ENCODE assay signal across 28 cellular contexts in the genomic region with DNA sequence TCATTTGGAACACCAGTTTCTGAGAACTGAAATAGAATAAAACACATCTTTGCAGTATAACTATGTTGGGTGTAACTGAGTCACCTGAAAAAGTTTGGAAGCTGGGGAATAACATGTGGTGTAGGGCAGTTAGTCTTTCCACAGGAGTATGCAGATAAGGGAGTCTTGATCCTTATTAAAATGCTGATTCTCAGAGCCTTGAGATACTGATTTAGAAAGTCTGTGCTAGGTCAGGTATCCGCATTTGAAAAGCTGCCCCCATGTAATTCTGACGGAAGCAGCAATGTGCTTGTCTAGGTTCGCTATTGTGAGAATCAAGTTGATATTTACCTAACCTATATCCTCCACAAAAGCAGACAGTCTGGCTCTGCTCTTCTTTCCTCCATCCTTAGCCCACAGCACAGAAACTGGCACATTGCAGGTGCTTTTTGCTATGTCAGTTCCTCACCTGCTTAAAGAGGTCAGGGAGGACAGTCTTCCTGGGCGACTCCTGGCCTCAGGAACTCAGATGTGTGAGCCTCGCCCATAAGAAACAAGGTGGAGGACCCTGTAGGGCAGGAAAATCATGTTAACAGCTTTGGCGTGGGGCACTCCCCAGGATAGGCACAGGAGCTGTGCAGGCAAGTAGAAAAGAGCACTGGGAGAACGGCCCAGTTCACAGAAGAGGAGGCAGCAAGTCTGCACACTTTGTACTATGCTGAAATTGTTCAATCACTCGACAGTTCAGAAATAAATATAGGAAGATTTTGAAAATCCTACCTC. TPM values are rescaled to one million over a fixed set of nuclear protein-coding genes. Genes with fewer than 3 reads are reported as not detected.
"Had no signal": no experiment of that assay in that cellular context is flagged by ENCODE, and none has a peak within 500 bp of the region (broad histone marks: within the 10 kb centered on the region; RNA-seq: fewer than 3 reads in every experiment).

No MANE protein-coding gene starts in this region.

- FAIRE-seq: endothelial cell of umbilical vein, small intestine had no signal

- H3K4me1 ChIP-seq: colonic mucosa, foreskin keratinocyte, gastroesophageal sphincter, heart right ventricle, neural progenitor cell, parathyroid adenoma, right lobe of liver, transverse colon, vagina had no signal

- H3K27ac Mint-ChIP-seq: dendritic cell treated with granulocyte-macrophage colony-stimulating factor and Interleukin-4, amounts not matched to agents 40 ng/mL and 50 ng/mL, for 4 days; immature natural killer cell; memory B cell; natural killer cell treated with Interleukin-12 subunit alpha and Interleukin-12 subunit beta and Interleukin-15 and Interleukin-18, amount 100 ng/mL, for 72 hours; neural progenitor cell; progenitor cell of endocrine pancreas; stimulated activated naive B cell treated with anti-CD40 and anti-IgM and Interleukin-4, amounts not matched to agents 10 μg/mL and 1 μg/mL and 100 μg/mL, for 72 hours; stimulated activated naive CD8-positive, alpha-beta T cell treated with anti-CD3 and anti-CD28 coated beads, Interleukin-15, Interleukin-2, amounts not matched to agents 100 ng/mL and 50 ng/mL, for 24 hours had no signal

- H3K27ac ChIP-seq: colonic mucosa, foreskin keratinocyte, gastroesophageal sphincter, heart right ventricle, neural progenitor cell, parathyroid adenoma, right lobe of liver, transverse colon, vagina had no signal

- H3K9me3 Mint-ChIP-seq: dendritic cell treated with granulocyte-macrophage colony-stimulating factor and Interleukin-4, amounts not matched to agents 40 ng/mL and 50 ng/mL, for 4 days; memory B cell; natural killer cell treated with Interleukin-12 subunit alpha and Interleukin-12 subunit beta and Interleukin-15 and Interleukin-18, amount 100 ng/mL, for 72 hours; neural progenitor cell; stimulated activated naive B cell treated with anti-CD40 and anti-IgM and Interleukin-4, amounts not matched to agents 10 μg/mL and 1 μg/mL and 100 μg/mL, for 72 hours; stimulated activated naive CD8-positive, alpha-beta T cell treated with anti-CD3 and anti-CD28 coated beads, Interleukin-15, Interleukin-2, amounts not matched to agents 100 ng/mL and 50 ng/mL, for 24 hours had no signal

- H3K79me2 ChIP-seq: parathyroid adenoma had no signal

- H3K4me3 Mint-ChIP-seq: dendritic cell treated with granulocyte-macrophage colony-stimulating factor and Interleukin-4, amounts not matched to agents 40 ng/mL and 50 ng/mL, for 4 days; immature natural killer cell; memory B cell; natural killer cell treated with Interleukin-12 subunit alpha and Interleukin-12 subunit beta and Interleukin-15 and Interleukin-18, amount 100 ng/mL, for 72 hours; neural progenitor cell; stimulated activated naive B cell treated with anti-CD40 and anti-IgM and Interleukin-4, amounts not matched to agents 10 μg/mL and 1 μg/mL and 100 μg/mL, for 72 hours; stimulated activated naive CD8-positive, alpha-beta T cell treated with anti-CD3 and anti-CD28 coated beads, Interleukin-15, Interleukin-2, amounts not matched to agents 100 ng/mL and 50 ng/mL, for 24 hours had no signal

- H3K9ac ChIP-seq: neural progenitor cell, parathyroid adenoma had no signal

- H3K4me1 Mint-ChIP-seq: immature natural killer cell; memory B cell; neural progenitor cell; stimulated activated naive B cell treated with anti-CD40 and anti-IgM and Interleukin-4, amounts not matched to agents 10 μg/mL and 1 μg/mL and 100 μg/mL, for 72 hours had no signal

- ATAC-seq: foreskin keratinocyte; gastroesophageal sphincter; heart right ventricle; left ventricle myocardium superior; stimulated activated naive B cell treated with anti-CD40 and anti-IgM and Interleukin-4, amounts not matched to agents 10 μg/mL and 1 μg/mL and 100 μg/mL, for 72 hours had no signal

- H2AFZ ChIP-seq: neural progenitor cell, parathyroid adenoma had no signal

- H3K4me2 ChIP-seq: neural progenitor cell had no signal

- H3K36me3 Mint-ChIP-seq: immature natural killer cell; memory B cell; natural killer cell treated with Interleukin-12 subunit alpha and Interleukin-12 subunit beta and Interleukin-15 and Interleukin-18, amount 100 ng/mL, for 72 hours; neural progenitor cell; stimulated activated naive B cell treated with anti-CD40 and anti-IgM and Interleukin-4, amounts not matched to agents 10 μg/mL and 1 μg/mL and 100 μg/mL, for 72 hours had no signal

- H3K36me3 ChIP-seq: colonic mucosa, gastroesophageal sphincter, heart right ventricle, neural progenitor cell, transverse colon, vagina had no signal

- DNase-seq: colonic mucosa; effector memory CD4-positive, alpha-beta T cell; erythroblast; foreskin keratinocyte; glutamatergic neuron; heart right ventricle; hippocampal formation; immature natural killer cell; islet precursor cell; left ventricle myocardium superior; right lobe of liver; small intestine; stimulated activated CD4-positive, alpha-beta T cell treated with anti-CD3 and anti-CD28 coated beads, Interleukin-15, amount 100 ng/mL, for 24 hours; stimulated activated CD4-positive, alpha-beta T cell treated with anti-CD3 and anti-CD28 coated beads, Interleukin-2, amount 100 ng/mL, for 48 hours; stimulated activated naive B cell treated with anti-CD40 and anti-IgM and Interleukin-4, amounts not matched to agents 10 μg/mL and 1 μg/mL and 100 μg/mL, for 72 hours; transverse colon had no signal

- H3K27me3 ChIP-seq: colonic mucosa, neural progenitor cell, right lobe of liver, transverse colon, vagina had no signal

- H3K9me3 ChIP-seq: colonic mucosa, gastroesophageal sphincter, heart right ventricle, right lobe of liver, transverse colon, vagina had no signal

- H3K4me3 ChIP-seq: colonic mucosa, gastroesophageal sphincter, heart right ventricle, lung, neural progenitor cell, right lobe of liver, transverse colon, vagina had no signal

RNA-seq across cellular contexts. Expression of gene TF, which starts 31.8 kb away (rescaled TPM):
- total RNA-seq: mononuclear cell had no signal
- polyA plus RNA-seq: immature natural killer cell had no signal
